In the genomic region with DNA sequence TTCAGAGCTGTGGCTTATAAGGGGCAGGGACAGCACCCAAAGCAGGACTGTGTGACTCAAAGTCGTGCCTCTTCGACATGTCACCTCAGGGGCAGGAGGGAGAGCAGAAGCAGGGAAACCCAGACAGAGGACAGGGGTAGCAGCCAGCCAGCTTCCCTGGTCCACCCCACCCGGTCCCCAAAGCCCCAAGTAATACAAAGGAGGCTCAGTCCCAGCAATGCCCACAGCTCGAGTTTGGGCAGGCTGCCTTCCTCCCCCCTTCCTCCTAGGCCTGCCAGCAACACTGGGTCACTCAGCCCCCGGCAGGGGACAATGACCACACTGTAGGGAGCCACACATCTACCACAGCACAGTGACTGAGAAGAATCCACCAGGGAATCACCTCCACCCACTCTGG, we compare ENCODE assay signal across 8 cellular contexts. TPM values are rescaled to one million over a fixed set of nuclear protein-coding genes. Genes with fewer than 3 reads are reported as not detected.
DNase-seq lines count a peak whose midpoint lies in the region; ATAC-seq and TF ChIP-seq lines count a peak whose summit lies in the region.

No MANE protein-coding gene starts in this region.

- H3K36me3 ChIP-seq in A673 (ENCODE audit: insufficient read depth, low read length, poor library complexity, severe bottlenecking) (peaks cover 9% of the 10 kb centered on the region), brain microvascular endothelial cell (replicated peaks) (peaks cover 40% of the 10 kb centered on the region), uterus (no peaks in the 10 kb centered on the region)

- H3K4me1 ChIP-seq in A673 (ENCODE audit: insufficient read depth, low read length, poor library complexity, severe bottlenecking) (peaks cover 42% of the 10 kb centered on the region), uterus (peaks cover 18 to 29% of the 10 kb centered on the region in 2 donors)

- H3K27ac ChIP-seq in A673 (ENCODE audit: low read depth, low read length, poor library complexity, severe bottlenecking), result peak overlapping the region; percentile 46
- H3K27ac ChIP-seq in brain microvascular endothelial cell, result peak overlapping the region; percentile 67
- peak overlapping the region; percentile 97 for H3K27ac ChIP-seq in uterus

- peak overlapping the region; percentile 64 for H3K4me3 ChIP-seq in A673 (ENCODE audit: low read depth, low read length, poor library complexity, severe bottlenecking)
- peak overlapping the region; percentile 94 for H3K4me3 ChIP-seq in brain microvascular endothelial cell (ENCODE audit: low read depth, low read length)
- peak overlapping the region; percentile 78 to 99 for H3K4me3 ChIP-seq in uterus

- H3K27me3 ChIP-seq in A673 (replicated peaks; ENCODE audit: insufficient read depth, low read depth, low read length, poor library complexity) (no peaks in the 10 kb centered on the region), brain microvascular endothelial cell (replicated peaks) (no peaks in the 10 kb centered on the region), uterus (no peaks in the 10 kb centered on the region)

- TF ChIP-seq CTCF in A673 (conservative IDR thresholded peaks at IDR 0.05; ENCODE audit: low read depth, low read length) (no peak), brain microvascular endothelial cell (IDR thresholded peaks at IDR 0.05; ENCODE audit: low read depth, low read length, missing control alignments) (no peak), uterus (IDR thresholded peaks at IDR 0.05) (no peak)

- BruUV-seq in A673 (replicated peaks; lab: Mats Ljungman, UMichigan), result TSS peak; percentile 35

- no peaks in the 10 kb centered on the region for H3K9me3 ChIP-seq in A673 (ENCODE audit: low read depth, low read length, poor library complexity, severe bottlenecking)
- H3K9me3 ChIP-seq in uterus, result no peaks in the 10 kb centered on the region

- TF ChIP-seq POLR2A in uterus (IDR thresholded peaks at IDR 0.05), result no peak

- in situ Hi-C loops in brain microvascular endothelial cell (cut with HindIII; ENCODE audit: low pct_ligation_motif_present, low sequenced_read_pairs), result no loop called here

- CTCF ChIA-PET in A673 (lab: Charles Lee), result interaction anchor here (0.5 to 1.0 kb wide), 3 partner anchors 10 to 197 kb away, joined by 3 to 7 read pairs (median 4); partner anchors contain the start of gene PPM1J

- intact Hi-C loops in A673 (cut with micrococcal nuclease; ENCODE audit: unreplicated experiment), result no loop called here
- intact Hi-C loops in uterus (cut with DNase I; ENCODE audit: low total_unique reads), result loop anchor here (10.0 kb wide), 1 partner anchor 90 kb away; the partner anchor contains the start of genes CAPZA1 and ST7L

- ATAC-seq in HG03175 (IDR thresholded peaks at IDR 0.05; ENCODE audit: unreplicated experiment) (peak; percentile 3), HG03354 (IDR thresholded peaks at IDR 0.05; ENCODE audit: poor library complexity, severe bottlenecking, unreplicated experiment) (no peak), HG03039 (IDR thresholded peaks at IDR 0.05; ENCODE audit: unreplicated experiment) (no peak)

- DNase-seq in A673 (ENCODE audit: low spot score), result no peak
- DNase-seq in brain microvascular endothelial cell, result no peak
- peak; percentile 87 for DNase-seq in midbrain (lab: John Stamatoyannopoulos, UW)
- DNase-seq in uterus, result no peak
- DNase-seq in HPDE6-E6E7 (ENCODE audit: extremely low spot score), result no peak

- POLR2A ChIA-PET in A673 (lab: Charles Lee; ENCODE audit: low non-redundant PET), result interaction anchor here (0.6 kb wide), 2 partner anchors 16 to 32 kb away, joined by 3 to 4 read pairs; no protein-coding TSS in a partner anchor

RNA-seq across cellular contexts. Expression of gene RHOC, which starts 2.4 kb away (rescaled TPM):
- total RNA-seq in A673 (2021) (54.3 and 62.5 TPM in 2 replicates), uterus (100 to 1,000 TPM; 176 to 314 (median 279) TPM)

RNA-seq across cellular contexts. Expression of gene PPM1J, which starts 10.6 kb away (rescaled TPM):
- total RNA-seq in A673 (2021), result 0.28 and 0.52 TPM in 2 replicates
- total RNA-seq in uterus, result 1 to 10 TPM in 2 of 4 donors, under 1 TPM in 1, not detected in 1; 0.90 to 4.2 (median 2.6) TPM

RNA-seq across cellular contexts. Expression of gene MOV10, which starts 30.1 kb away (rescaled TPM):
- total RNA-seq in A673 (2021), result 87.1 and 114 TPM in 2 replicates
- 10 to 100 TPM; 10.3 to 91.9 (median 55.5) TPM for total RNA-seq in uterus

Comparison
In these comparisons a context has a peak if more than half of its experiments do, and no peak if none do; other contexts are left out.
1. H3K27ac ChIP-seq: peak in every context shown above with its lines; median percentile 97 in uterus; 67 in brain microvascular endothelial cell; 46 in A673.